Comparison of ENCODE assay signal across 22 cellular contexts in genomic region chr14:34732802-34733201, GRCh38. TPM values are rescaled to one million over a fixed set of nuclear protein-coding genes. Genes with fewer than 3 reads are reported as not detected.
DNase-seq lines count a peak whose midpoint lies in the region; ATAC-seq, FAIRE-seq and TF ChIP-seq lines count a peak whose summit lies in the region.
"Had no signal": no experiment of that assay in that cellular context is flagged by ENCODE, and none has a peak within 500 bp of the region (broad histone marks: within the 10 kb centered on the region; RNA-seq: fewer than 3 reads in every experiment).

No MANE protein-coding gene starts in this region.

- in situ Hi-C loops in ACHN (cut with HindIII; ENCODE audit: low pct_ligation_motif_present, low pct_unique_long_range_greater_than_20kb, low sequenced_read_pairs), result no loop called here
- in situ Hi-C loops in brain microvascular endothelial cell (cut with HindIII; ENCODE audit: low pct_ligation_motif_present, low sequenced_read_pairs), result no loop called here

- TF ChIP-seq POLR2A in GM12891 (IDR thresholded peaks at IDR 0.05; ENCODE audit: low read depth, low read length) (no peak), spleen (IDR thresholded peaks at IDR 0.05) (no peak)

- TF ChIP-seq CTCF in PC-3 (conservative IDR thresholded peaks at IDR 0.05; ENCODE audit: low read depth, low read length) (no peak), fibroblast of lung (conservative IDR thresholded peaks at IDR 0.05 in 1 of 2, IDR thresholded peaks at IDR 0.05 in 1 of 2; ENCODE audit: low read depth in 1 of 2, low read length in 2 of 2) (no peak), spleen (IDR thresholded peaks at IDR 0.05 in 8 of 11, conservative IDR thresholded peaks at IDR 0.05 in 3 of 11) (no peak), brain microvascular endothelial cell (IDR thresholded peaks at IDR 0.05; ENCODE audit: low read depth, low read length, missing control alignments) (no peak)

- intact Hi-C loops in PC-3 (cut with micrococcal nuclease), result no loop called here
- intact Hi-C loops in spleen (cut with DNase I; ENCODE audit: low total_unique reads), result no loop called here

- H3K9me2 ChIP-seq in PC-3 (replicated peaks; ENCODE audit: low read length), result no peaks in the 10 kb centered on the region

- POLR2A ChIA-PET in PC-3 (lab: Charles Lee; ENCODE audit: unreplicated experiment), result interaction anchor here (0.6 to 1.1 kb wide), 2 partner anchors 140 to 250 kb away, joined by 3 to 8 read pairs; partner anchors contain the start of gene SRP54

- no peak overlapping the region for H3K9ac ChIP-seq in PC-3 (ENCODE audit: low read length)
- no peak overlapping the region for H3K9ac ChIP-seq in fibroblast of lung (ENCODE audit: insufficient read depth, low read length)

- H3K27ac ChIP-seq in PC-3 (ENCODE audit: low read length) (peak overlapping the region; percentile 67), fibroblast of lung (ENCODE audit: insufficient read depth, low read length) (no peak overlapping the region), spleen (no peak overlapping the region), brain microvascular endothelial cell (no peak overlapping the region)
- H3K27ac ChIP-seq: adrenal gland, C4-2B, transverse colon had no signal

- H4K20me1 ChIP-seq in PC-3 (ENCODE audit: low read length) (no peaks in the 10 kb centered on the region), fibroblast of lung (ENCODE audit: control insufficient read depth, extremely low read depth, insufficient read depth, low read length) (no peaks in the 10 kb centered on the region)

- H3F3A ChIP-seq in PC-3 (ENCODE audit: low read length, unreplicated experiment), result no peaks in the 10 kb centered on the region

- H2AFZ ChIP-seq in PC-3 (ENCODE audit: low read length) (peak overlapping the region; percentile 36), fibroblast of lung (ENCODE audit: low read length) (peak overlapping the region; percentile 26)

- peak; percentile 24 for DNase-seq in ACHN
- DNase-seq in GM12891 (ENCODE audit: insufficient read length, low spot score), result no peak
- DNase-seq in PC-3, result peak; percentile 57
- no peak for DNase-seq in fibroblast of lung (ENCODE audit: low read depth in 2 of 2)
- no peak for DNase-seq in spleen
- no peak for DNase-seq in brain microvascular endothelial cell
- DNase-seq: activated B cell treated with CpG ODN at 0.5 μM for 24 hours; activated CD4-positive, alpha-beta T cell treated with anti-CD3 and anti-CD28 coated beads, Interleukin-2, amount 50 U/mL, for 1 hour; activated naive CD4-positive, alpha-beta T cell; activated T-cell treated with anti-CD3 and anti-CD28 coated beads, Interleukin-2, amount 50 U/mL, for 48 hours; adrenal gland; kidney; naive thymus-derived CD8-positive, alpha-beta T cell; NCI-H1105 treated with DMSO at 0.1 percent for 48 hours; NCI-H1930; NCI-H226; NCI-H774; SHP77; stimulated activated CD4-positive, alpha-beta T cell treated with anti-CD3 and anti-CD28 coated beads, Interleukin-2, amount 100 ng/mL, for 24 hours; transverse colon had no signal

- BruUV-seq in PC-3 (replicated peaks; lab: Mats Ljungman, UMichigan), result no TSS peak

- H3K79me2 ChIP-seq in PC-3 (ENCODE audit: low read length) (no peaks in the 10 kb centered on the region), fibroblast of lung (ENCODE audit: control insufficient read depth, insufficient read depth, low read length) (no peaks in the 10 kb centered on the region)

- H3K9me3 ChIP-seq in PC-3 (ENCODE audit: low read length) (no peaks in the 10 kb centered on the region), fibroblast of lung (ENCODE audit: control insufficient read depth, insufficient read depth, low read depth, low read length) (no peaks in the 10 kb centered on the region), spleen (no peaks in the 10 kb centered on the region)
- H3K9me3 ChIP-seq: adrenal gland, transverse colon had no signal

- H3K27me3 ChIP-seq in PC-3 (ENCODE audit: low read length), result no peaks in the 10 kb centered on the region
- no peaks in the 10 kb centered on the region for H3K27me3 ChIP-seq in fibroblast of lung (ENCODE audit: control insufficient read depth, insufficient read depth, low read length)
- no peaks in the 10 kb centered on the region for H3K27me3 ChIP-seq in spleen (replicated peaks in 1 of 7)
- no peaks in the 10 kb centered on the region for H3K27me3 ChIP-seq in brain microvascular endothelial cell (replicated peaks)
- H3K27me3 ChIP-seq: adrenal gland, transverse colon had no signal

- H3K4me2 ChIP-seq in PC-3 (ENCODE audit: low read length) (peak overlapping the region; percentile 75), fibroblast of lung (ENCODE audit: extremely low read depth, insufficient read depth, low read length) (no peak overlapping the region)

- WGBS in spleen, 5 donors, result 40 to 62% (median 55%) methylated on average over 3 to 4 of the region's 4 CpGs

- H3K4me3 ChIP-seq in PC-3 (ENCODE audit: low read length) (peak overlapping the region; percentile 15; the same call in 1 of the 2 replicates), fibroblast of lung (replicated peaks in 1 of 4; ENCODE audit: control extremely low read depth in 1 of 4, insufficient read depth in 1 of 4, low read depth in 3 of 4, low read length in 4 of 4) (no peak overlapping the region), spleen (no peak overlapping the region), brain microvascular endothelial cell (ENCODE audit: low read depth, low read length) (no peak overlapping the region)
- H3K4me3 ChIP-seq: adrenal gland, transverse colon had no signal

- H3K4me1 ChIP-seq in PC-3 (ENCODE audit: insufficient read depth, low read length) (peaks cover 26% of the 10 kb centered on the region), fibroblast of lung (ENCODE audit: control insufficient read depth, extremely low read depth, insufficient read depth, low read length) (no peaks in the 10 kb centered on the region), spleen (no peaks in the 10 kb centered on the region)
- H3K4me1 ChIP-seq: adrenal gland, transverse colon had no signal

- FAIRE-seq in GM12891 (lab: Jason Lieb, UNC), result peak; percentile 13
- FAIRE-seq: kidney had no signal

- ATAC-seq in PC-3 (peak; percentile 15; the same call in 1 of the 2 replicates), HG03439 (IDR thresholded peaks at IDR 0.05; ENCODE audit: unreplicated experiment) (no peak)
- ATAC-seq: naive thymus-derived CD8-positive, alpha-beta T cell had no signal

- CTCF ChIA-PET in PC-3 (lab: Charles Lee), result interaction anchor here (0.6 to 1.8 kb wide), 2 partner anchors 10 to 493 kb away, joined by 3 to 7 read pairs; no protein-coding TSS in a partner anchor

- H3K36me3 ChIP-seq in PC-3 (ENCODE audit: low read depth, low read length) (no peaks in the 10 kb centered on the region), fibroblast of lung (ENCODE audit: control insufficient read depth, insufficient read depth, low read length) (no peaks in the 10 kb centered on the region), spleen (no peaks in the 10 kb centered on the region), brain microvascular endothelial cell (replicated peaks) (no peaks in the 10 kb centered on the region)
- H3K36me3 ChIP-seq: adrenal gland, transverse colon had no signal

TF ChIP-seq in GM12891, 5 proteins besides CTCF, POLR2A, EP300 and RAD21:
- TF ChIP-seq PAX5 (IDR thresholded peaks at IDR 0.05; ENCODE audit: insufficient read depth, low read length, severe bottlenecking) (no peak), TAF1 (IDR thresholded peaks at IDR 0.05; ENCODE audit: low read depth, low read length) (no peak), POLR2AphosphoS5 (IDR thresholded peaks at IDR 0.05; ENCODE audit: low read depth, low read length) (no peak), SPI1 (IDR thresholded peaks at IDR 0.05; ENCODE audit: low read depth, low read length) (peak; percentile 64), POU2F2 (IDR thresholded peaks at IDR 0.05; ENCODE audit: low read depth, low read length) (no peak)
TF ChIP-seq in GM12891: peak in this region for 1.

RNA-seq across cellular contexts. Expression of gene CFL2, which starts 18.4 kb away (rescaled TPM):
- 5.3 TPM for polyA plus RNA-seq in GM12891 (2012; ENCODE audit: low read depth, missing spikeins)
- 88.4 and 98.0 TPM in 2 replicates for total RNA-seq in PC-3 (2014; rRNA removed)
- 61.1 and 147 TPM in 2 replicates for total RNA-seq in fibroblast of lung
- polyA plus RNA-seq in fibroblast of lung, result 282 and 362 TPM in 2 replicates
- 212 and 265 TPM in 2 replicates for polyA plus RNA-seq in fibroblast of lung (2012)
- polyA minus RNA-seq in fibroblast of lung (ENCODE audit: low replicate concordance), result 19.8 and 27.3 TPM in 2 replicates
- total RNA-seq in spleen, result 10 to 100 TPM; 17.4 to 32.8 (median 23.9) TPM
- 10 to 100 TPM in 2 of 3 donors, 1 to 10 TPM in 1; 9.8 to 15.6 (median 13.2) TPM for polyA plus RNA-seq in spleen

Comparison
In these comparisons a context has a peak if more than half of its experiments do, and no peak if none do; other contexts are left out.
1. DNase-seq: peak in ACHN (single experiment) and PC-3 (single experiment); none in GM12891 (single experiment), fibroblast of lung (0 of 2), spleen (single experiment) and brain microvascular endothelial cell (single experiment).